Comparison of ENCODE assay signal across 9 cellular contexts in genomic region chr22:42947211-42947990, GRCh38.
DNase-seq lines count a peak whose midpoint lies in the region; ATAC-seq and TF ChIP-seq lines count a peak whose summit lies in the region.
"Had no signal": no experiment of that assay in that cellular context is flagged by ENCODE, and none has a peak within 500 bp of the region (broad histone marks: within the 10 kb centered on the region; RNA-seq: fewer than 3 reads in every experiment).

No MANE protein-coding gene starts in this region.

- H3K27me3 ChIP-seq in esophagus muscularis mucosa, result no peaks in the 10 kb centered on the region
- no peaks in the 10 kb centered on the region for H3K27me3 ChIP-seq in trophoblast cell (ENCODE audit: insufficient read depth, low read length)

- no peaks in the 10 kb centered on the region for H3K36me3 ChIP-seq in esophagus muscularis mucosa
- peaks cover 5 to 6% of the 10 kb centered on the region in 2 experiments for H3K36me3 ChIP-seq in trophoblast cell (ENCODE audit: control insufficient read depth in 1 of 2, insufficient read depth in 2 of 2, low read length in 2 of 2)

- no peak overlapping the region for H3K9ac ChIP-seq in trophoblast cell (ENCODE audit: low read length)
- H3K9ac ChIP-seq: parathyroid adenoma had no signal

- peak overlapping the region; percentile 33 for H4K8ac ChIP-seq in trophoblast cell (ENCODE audit: low read depth, low read length)

- H4K12ac ChIP-seq in trophoblast cell (ENCODE audit: low read depth, low read length), result no peak overlapping the region

- peak overlapping the region; percentile 24 for H2BK5ac ChIP-seq in trophoblast cell (ENCODE audit: low read depth, low read length, poor library complexity)

- intact Hi-C loops in esophagus muscularis mucosa (cut with DNase I), result no loop called here

- no peak overlapping the region for H3K4me2 ChIP-seq in trophoblast cell (ENCODE audit: low read length)

- ATAC-seq in GM19328 (IDR thresholded peaks at IDR 0.05; ENCODE audit: unreplicated experiment) (no peak), GM18498 (IDR thresholded peaks at IDR 0.05; ENCODE audit: unreplicated experiment) (no peak), GM21737 (IDR thresholded peaks at IDR 0.05; ENCODE audit: unreplicated experiment) (no peak)

- no peak for TF ChIP-seq POLR2A in esophagus muscularis mucosa (IDR thresholded peaks at IDR 0.05; ENCODE audit: low read depth)

- H3K27ac ChIP-seq in esophagus muscularis mucosa (replicated peaks in 1 of 4) (peak overlapping the region; percentile 65 to 95 (median 83)), trophoblast cell (ENCODE audit: low read depth, low read length) (peak overlapping the region; percentile 48)
- H3K27ac ChIP-seq: parathyroid adenoma had no signal

- H3K18ac ChIP-seq in trophoblast cell (ENCODE audit: low read length), result peak overlapping the region; percentile 67

- peak overlapping the region; percentile 23 for H2AFZ ChIP-seq in trophoblast cell (ENCODE audit: insufficient read depth, low read length, poor library complexity)
- H2AFZ ChIP-seq: parathyroid adenoma had no signal

- H3K4me1 ChIP-seq in esophagus muscularis mucosa (peaks cover 80 to 100% (median 96%) of the 10 kb centered on the region in 4 donors), trophoblast cell (ENCODE audit: control insufficient read depth in 1 of 2, insufficient read depth in 2 of 2, low read length in 2 of 2) (peaks cover 35 to 45% of the 10 kb centered on the region in 2 experiments)

- peak overlapping the region; percentile 67 for H3K14ac ChIP-seq in trophoblast cell (ENCODE audit: low read length)

- no peak overlapping the region for H3K23ac ChIP-seq in trophoblast cell (ENCODE audit: low read length)

- H3K79me2 ChIP-seq in trophoblast cell (ENCODE audit: control insufficient read depth, insufficient read depth, low read length, poor library complexity), result peaks cover 8% of the 10 kb centered on the region
- H3K79me2 ChIP-seq: parathyroid adenoma had no signal

- peak overlapping the region; percentile 59 for H2AK5ac ChIP-seq in trophoblast cell (ENCODE audit: low read length)

- 62% methylated on average over 9 of the region's 13 CpGs for WGBS in esophagus muscularis mucosa
- no CpG with 5 or more reads among the region's 13 CpGs for WGBS in trophoblast cell (ENCODE audit: extremely low coverage, insufficient coverage, insufficient read length)

- H3K79me1 ChIP-seq in trophoblast cell (ENCODE audit: low read length), result peaks cover 12% of the 10 kb centered on the region

- H3K4me3 ChIP-seq in esophagus muscularis mucosa, result no peak overlapping the region
- no peak overlapping the region for H3K4me3 ChIP-seq in trophoblast cell (ENCODE audit: low read depth, low read length)

- H4K91ac ChIP-seq in trophoblast cell (ENCODE audit: low read depth, low read length), result peak overlapping the region; percentile 75

- H3K9me3 ChIP-seq in esophagus muscularis mucosa (no peaks in the 10 kb centered on the region), trophoblast cell (ENCODE audit: insufficient read depth, low read depth, low read length) (no peaks in the 10 kb centered on the region)

- H2BK12ac ChIP-seq in trophoblast cell (ENCODE audit: low read length), result peak overlapping the region; percentile 61

- TF ChIP-seq EP300 in esophagus muscularis mucosa (IDR thresholded peaks at IDR 0.05), result no peak

- TF ChIP-seq CTCF in esophagus muscularis mucosa (IDR thresholded peaks at IDR 0.05), result no peak

- peak; percentile 86 for DNase-seq in ELF-1 (ENCODE audit: low read depth, low spot score)
- peak; percentile 18 for DNase-seq in NCI-H446 treated with DMSO at 0.1 percent for 48 hours (lab: John Stamatoyannopoulos, UW)
- no peak for DNase-seq in esophagus muscularis mucosa (ENCODE audit: extremely low spot score)
- no peak for DNase-seq in trophoblast cell
- DNase-seq in GM19240 (ENCODE audit: insufficient read length, low spot score), result no peak

- H3K4ac ChIP-seq in trophoblast cell (ENCODE audit: low read depth, low read length), result peak overlapping the region; percentile 47

- H2BK120ac ChIP-seq in trophoblast cell (ENCODE audit: insufficient read depth, low read length, poor library complexity), result peak overlapping the region; percentile 34

Comparison
In these comparisons a context has a peak if more than half of its experiments do, and no peak if none do; other contexts are left out.
1. DNase-seq: peak in ELF-1 (single experiment) and NCI-H446 treated with DMSO at 0.1 percent for 48 hours (single experiment); none in esophagus muscularis mucosa (single experiment), trophoblast cell (0 of 2) and GM19240 (single experiment).